Comparison of ENCODE assay signal across 1 cellular context in genomic region chr1:26695417-26696190, GRCh38.
TF ChIP-seq lines count a peak whose summit lies in the region.

Gene ARID1A, plus strand, starts transcription at chr1:26696015. Its CDS starts 389 bp downstream, at chr1:26696404.

TF ChIP-seq in K562, 482 proteins besides CTCF, POLR2A, EP300 and RAD21 (continued from another document):
- TF ChIP-seq AFF4 (CRISPR knock-in tag; IDR thresholded peaks at IDR 0.05) (peak; percentile 99), ZBTB12 (CRISPR knock-in tag; IDR thresholded peaks at IDR 0.05) (peak; percentile 60; the same call in 1 of the 2 replicates), CTBP1 (IDR thresholded peaks at IDR 0.05; ENCODE audit: borderline replicate concordance) (peak; percentile 98), ZNF263 (CRISPR knock-in tag; IDR thresholded peaks at IDR 0.05; ENCODE audit: borderline replicate concordance) (peak; percentile 82; the same call in 1 of the 2 replicates), THAP7 (CRISPR knock-in tag; IDR thresholded peaks at IDR 0.05) (peak; percentile 86; the same call in 1 of the 2 replicates), PHF21A (IDR thresholded peaks at IDR 0.05; ENCODE audit: borderline replicate concordance, low read depth) (peak; percentile 90; the same call in 1 of the 2 replicates), KLF13 (tag; IDR thresholded peaks at IDR 0.05; ENCODE audit: borderline replicate concordance, low read depth) (peak; percentile 78; the same call in 1 of the 2 replicates), NBN (IDR thresholded peaks at IDR 0.05; ENCODE audit: low read depth) (peak; percentile 97), E2F4 (CRISPR knock-in tag; IDR thresholded peaks at IDR 0.05; ENCODE audit: low read depth) (peak; percentile 86; the same call in 1 of the 2 replicates), BHLHE40 (IDR thresholded peaks at IDR 0.05; ENCODE audit: low read length) (peak; percentile 63), ZNF316 (IDR thresholded peaks at IDR 0.05) (no peak), RB1 (IDR thresholded peaks at IDR 0.05; ENCODE audit: low read depth) (peak; percentile 99), ZBTB11 (CRISPR knock-in tag; IDR thresholded peaks at IDR 0.05) (peak in 1 of 3 experiments; percentile 74; a peak in 2 of 6 replicates), SP2 (IDR thresholded peaks at IDR 0.05; ENCODE audit: extremely low read depth, low read depth, low read length, poor library complexity, severe bottlenecking) (no peak), ELK1 (CRISPR knock-in tag; IDR thresholded peaks at IDR 0.05) (no peak), TEAD2 (tag; IDR thresholded peaks at IDR 0.05) (no peak)
